8 cellular contexts compared by ENCODE assay signal in the genomic region with DNA sequence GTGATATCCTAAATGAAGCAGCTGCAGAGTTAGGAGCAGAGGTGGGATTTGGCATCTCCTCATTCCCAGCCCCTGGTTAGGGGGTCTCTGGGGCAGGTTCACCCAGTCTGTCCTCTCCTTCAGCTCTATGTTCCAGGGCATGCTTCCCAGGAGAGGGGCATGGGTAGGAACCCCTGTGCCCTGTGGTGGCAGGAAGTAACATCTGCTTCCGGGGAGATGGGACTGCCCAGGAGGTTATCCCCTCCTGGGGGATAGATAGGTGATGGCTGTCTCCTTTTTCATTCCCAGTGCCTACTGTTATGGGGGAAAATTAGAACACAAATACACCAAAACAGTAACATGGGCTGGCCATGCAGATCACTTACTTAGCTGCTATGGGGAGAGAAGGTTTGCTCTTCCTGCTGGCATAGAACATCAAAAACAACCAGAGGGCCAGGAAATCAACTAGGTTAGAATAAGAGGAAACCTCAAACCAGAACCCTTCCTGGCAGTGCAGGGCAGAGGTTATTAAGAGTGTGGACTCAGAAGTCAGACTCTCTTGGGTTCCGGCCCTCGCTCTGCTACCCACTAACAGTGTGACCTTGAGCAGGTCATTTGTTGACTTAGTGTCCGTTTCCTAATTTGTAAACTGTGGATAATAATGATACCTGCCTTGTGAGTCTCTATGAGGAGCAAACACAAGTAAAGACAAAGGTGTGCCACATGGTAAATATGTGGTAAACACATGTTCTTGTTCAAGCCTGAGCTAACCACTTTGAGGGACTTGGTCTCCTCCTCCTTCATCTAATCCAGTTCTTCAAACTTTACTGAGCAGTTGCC.
DNase-seq lines count a peak whose midpoint lies in the region; ATAC-seq and TF ChIP-seq lines count a peak whose summit lies in the region.

No MANE protein-coding gene starts in this region.

- H3K27me3 Mint-ChIP-seq in activated naive CD8-positive, alpha-beta T cell: no peaks in the 10 kb centered on the region
- H3K27me3 Mint-ChIP-seq in osteocyte (ENCODE audit: unreplicated experiment): no peaks in the 10 kb centered on the region

- H3K36me3 Mint-ChIP-seq in activated naive CD8-positive, alpha-beta T cell: no peaks in the 10 kb centered on the region
- no peaks in the 10 kb centered on the region for H3K36me3 Mint-ChIP-seq in osteocyte (ENCODE audit: unreplicated experiment)

- H3K4me3 Mint-ChIP-seq in activated naive CD8-positive, alpha-beta T cell: peak overlapping the region; percentile 73
- H3K4me3 Mint-ChIP-seq in osteocyte (ENCODE audit: unreplicated experiment): no peak overlapping the region

- peak; percentile 44 for DNase-seq in NK-92 treated with Interleukin-12 subunit alpha and Interleukin-12 subunit beta, amount 100 ng/mL, for 24 hours (lab: John Stamatoyannopoulos, UW)
- DNase-seq in NK-92 (lab: John Stamatoyannopoulos, UW; ENCODE audit: unreplicated experiment): no peak
- DNase-seq in osteocyte (ENCODE audit: extremely low spot score, unreplicated experiment): peak; percentile 67
- no peak for DNase-seq in NCI-H510A treated with DMSO at 0.1 percent for 48 hours (lab: John Stamatoyannopoulos, UW)
- no peak for DNase-seq in GM10248 (ENCODE audit: extremely low spot score)

- CTCF ChIA-PET in GM10248 (lab: Yijun Ruan, JAX): interaction anchor here (1.4 to 2.3 kb wide), 3 partner anchors 9 to 36 kb away, joined by 3 to 13 read pairs (median 9); no protein-coding TSS in a partner anchor

- H3K27ac Mint-ChIP-seq in activated naive CD8-positive, alpha-beta T cell: peak overlapping the region; percentile 79
- no peak overlapping the region for H3K27ac Mint-ChIP-seq in osteocyte (ENCODE audit: unreplicated experiment)

- no peak for TF ChIP-seq CTCF in osteocyte (IDR thresholded peaks at IDR 0.05)
- no peak for TF ChIP-seq CTCF in GM10248 (IDR thresholded peaks at IDR 0.05; ENCODE audit: control extremely low read depth, extremely low read depth, low read depth, missing control alignments)

- ATAC-seq in HG03571 (IDR thresholded peaks at IDR 0.05; ENCODE audit: unreplicated experiment) (peak; percentile 71), HG03135 (IDR thresholded peaks at IDR 0.05; ENCODE audit: unreplicated experiment) (no peak)

- POLR2A ChIA-PET in GM10248 (lab: Yijun Ruan, JAX): interaction anchor here (1.2 kb wide), 1 partner anchor 48 kb away, joined by 4 read pairs; no protein-coding TSS in a partner anchor

- no peaks in the 10 kb centered on the region for H3K9me3 Mint-ChIP-seq in activated naive CD8-positive, alpha-beta T cell (ENCODE audit: low read depth)
- H3K9me3 Mint-ChIP-seq in osteocyte (ENCODE audit: unreplicated experiment): no peaks in the 10 kb centered on the region

- peaks cover 64% of the 10 kb centered on the region for H3K4me1 Mint-ChIP-seq in activated naive CD8-positive, alpha-beta T cell (ENCODE audit: low read depth)
- no peaks in the 10 kb centered on the region for H3K4me1 Mint-ChIP-seq in osteocyte (ENCODE audit: unreplicated experiment)

Comparison
In these comparisons a context has a peak if more than half of its experiments do, and no peak if none do; other contexts are left out.
1. DNase-seq: peak in NK-92 treated with Interleukin-12 subunit alpha and Interleukin-12 subunit beta, amount 100 ng/mL, for 24 hours (single experiment) and osteocyte (single experiment); none in NK-92 (single experiment), NCI-H510A treated with DMSO at 0.1 percent for 48 hours (single experiment) and GM10248 (single experiment).